In genomic region chr13:98445340-98446233, GRCh38 we compare ENCODE assay signal across 1 cellular context.
TF ChIP-seq lines count a peak whose summit lies in the region.

No MANE protein-coding gene starts in this region.

TF ChIP-seq in GM12878, 131 proteins besides CTCF, POLR2A, EP300 and RAD21 (continued from another document):
- TF ChIP-seq KDM1A (IDR thresholded peaks at IDR 0.05; ENCODE audit: borderline replicate concordance): no peak
